Comparison of ENCODE assay signal across 1 cellular context in genomic region chr16:11094838-11095565, GRCh38.
TF ChIP-seq lines count a peak whose summit lies in the region.

No MANE protein-coding gene starts in this region.

TF ChIP-seq in GM23338, 12 proteins besides CTCF, POLR2A, EP300 and RAD21 (continued from another document):
- TF ChIP-seq ZNF462 (CRISPR knock-in tag; IDR thresholded peaks at IDR 0.05) (no peak), REST (IDR thresholded peaks at IDR 0.05; ENCODE audit: unreplicated experiment) (no peak)
